In genomic region chr17:41308918-41309359, GRCh38 we compare ENCODE assay signal across 8 cellular contexts. TPM values are rescaled to one million over a fixed set of nuclear protein-coding genes. Genes with fewer than 3 reads are reported as not detected.
DNase-seq lines count a peak whose midpoint lies in the region; ATAC-seq and TF ChIP-seq lines count a peak whose summit lies in the region.

Gene KRTAP16-1, minus strand, starts transcription at chr17:41309309. Its CDS starts 56 bp downstream, at chr17:41309253.

- TF ChIP-seq CTCF in DOHH2 (IDR thresholded peaks at IDR 0.05; ENCODE audit: low read depth, low read length, poor library complexity, severe bottlenecking) (no peak), RWPE1 (conservative IDR thresholded peaks at IDR 0.05; ENCODE audit: low read depth) (no peak), neutrophil (IDR thresholded peaks at IDR 0.05) (no peak), esophagus muscularis mucosa (IDR thresholded peaks at IDR 0.05) (no peak), gastroesophageal sphincter (IDR thresholded peaks at IDR 0.05) (no peak)

- H3K27ac ChIP-seq in DOHH2 (ENCODE audit: low read depth, low read length) (peak within 1 kb of the TSS; percentile 91), RWPE1 (peak within 1 kb of the TSS; percentile 46), neutrophil (peak within 1 kb of the TSS; percentile 91), esophagus muscularis mucosa (replicated peaks in 1 of 4) (no peak within 1 kb of the TSS), gastroesophageal sphincter (no peak within 1 kb of the TSS)

- ATAC-seq in GM21786 (IDR thresholded peaks at IDR 0.05; ENCODE audit: unreplicated experiment) (no peak), gastroesophageal sphincter (no peak)

- no peaks in the 10 kb centered on the region for H3K9me2 ChIP-seq in DOHH2 (replicated peaks; ENCODE audit: control insufficient read depth, low read length)

- peaks cover 46% of the 10 kb centered on the region for H3K4me1 ChIP-seq in DOHH2 (ENCODE audit: control insufficient read depth, low read length)
- peaks cover 32 to 33% of the 10 kb centered on the region in 2 experiments for H3K4me1 ChIP-seq in neutrophil (ENCODE audit: control insufficient read depth in 1 of 2, insufficient read depth in 1 of 2, low read depth in 1 of 2, low read length in 1 of 2)
- H3K4me1 ChIP-seq in esophagus muscularis mucosa, result peaks cover 0 to 11% (median 9%) of the 10 kb centered on the region in 4 donors
- peaks cover 0 to 5% (median 0%) of the 10 kb centered on the region in 3 donors for H3K4me1 ChIP-seq in gastroesophageal sphincter

- WGBS in esophagus muscularis mucosa, result 69% methylated on average over 7 of the region's 7 CpGs
- 75% methylated on average over 1 of the region's 7 CpGs; no CpG with 5 or more reads in 1 of the 2 donors for WGBS in gastroesophageal sphincter (ENCODE audit: low coverage in 1 of 2), 2 donors

- H3K9me3 ChIP-seq in DOHH2 (ENCODE audit: control insufficient read depth, insufficient read depth, low read length), result no peaks in the 10 kb centered on the region
- H3K9me3 ChIP-seq in neutrophil, result no peaks in the 10 kb centered on the region
- no peaks in the 10 kb centered on the region for H3K9me3 ChIP-seq in esophagus muscularis mucosa
- H3K9me3 ChIP-seq in gastroesophageal sphincter, result no peaks in the 10 kb centered on the region

- no peak for TF ChIP-seq POLR2A in esophagus muscularis mucosa (IDR thresholded peaks at IDR 0.05; ENCODE audit: low read depth)
- no peak for TF ChIP-seq POLR2A in gastroesophageal sphincter (IDR thresholded peaks at IDR 0.05)

- peaks cover 4% of the 10 kb centered on the region; the same call in 1 of the 2 replicates for H4K20me1 ChIP-seq in DOHH2 (ENCODE audit: control insufficient read depth, insufficient read depth, low read depth, low read length)

- POLR2A ChIA-PET in RWPE1 (lab: Yijun Ruan, JAX; ENCODE audit: low non-redundant PET), result no interaction called here

- no peaks in the 10 kb centered on the region for H3K79me2 ChIP-seq in DOHH2 (ENCODE audit: control insufficient read depth, low read length)

- H3F3A ChIP-seq in DOHH2 (ENCODE audit: control insufficient read depth, insufficient read depth), result peaks cover 20% of the 10 kb centered on the region

- H3K4me3 ChIP-seq in DOHH2 (ENCODE audit: low read length), result peak within 1 kb of the TSS; percentile 48
- peak within 1 kb of the TSS; percentile 68 to 69 for H3K4me3 ChIP-seq in neutrophil (ENCODE audit: low read depth in 1 of 2, low read length in 1 of 2)
- H3K4me3 ChIP-seq in esophagus muscularis mucosa, result no peak within 1 kb of the TSS
- H3K4me3 ChIP-seq in gastroesophageal sphincter, result no peak within 1 kb of the TSS

- TF ChIP-seq EP300 in esophagus muscularis mucosa (IDR thresholded peaks at IDR 0.05) (no peak), gastroesophageal sphincter (IDR thresholded peaks at IDR 0.05) (no peak)

- no peaks in the 10 kb centered on the region for H3K36me3 ChIP-seq in DOHH2 (ENCODE audit: control insufficient read depth, low read length)
- no peaks in the 10 kb centered on the region for H3K36me3 ChIP-seq in neutrophil
- H3K36me3 ChIP-seq in esophagus muscularis mucosa, result no peaks in the 10 kb centered on the region
- no peaks in the 10 kb centered on the region for H3K36me3 ChIP-seq in gastroesophageal sphincter

- DNase-seq in RWPE1 (ENCODE audit: low spot score), result no peak
- peak; percentile 77 for DNase-seq in activated effector memory CD4-positive, alpha-beta T cell treated with anti-CD3 and anti-CD28 coated beads, Interleukin-2, amount 50 U/mL, for 16 hours
- no peak for DNase-seq in esophagus muscularis mucosa (ENCODE audit: extremely low spot score)
- DNase-seq in COLO829 (ENCODE audit: low spot score), result no peak

- H3K27me3 ChIP-seq in DOHH2 (ENCODE audit: control insufficient read depth, low read length) (no peaks in the 10 kb centered on the region), neutrophil (no peaks in the 10 kb centered on the region), esophagus muscularis mucosa (peaks cover 0 to 4% (median 0%) of the 10 kb centered on the region in 4 donors), gastroesophageal sphincter (peaks cover 25% of the 10 kb centered on the region)

- peak within 1 kb of the TSS; percentile 66 for H3K4me2 ChIP-seq in DOHH2 (ENCODE audit: low read length)

- CTCF ChIA-PET in RWPE1 (lab: Yijun Ruan, JAX), result interaction anchor here (1.0 to 1.5 kb wide), 2 partner anchors 13 to 20 kb away, joined by 3 to 7 read pairs; no protein-coding TSS in a partner anchor

- intact Hi-C loops in esophagus muscularis mucosa (cut with DNase I), result no loop called here

RNA-seq across cellular contexts. Expression of gene KRTAP16-1, which starts in this region (rescaled TPM):
- total RNA-seq in esophagus muscularis mucosa (not detected), gastroesophageal sphincter (not detected)

Comparison
In these comparisons a context has a peak if more than half of its experiments do, and no peak if none do; other contexts are left out.
1. H3K27ac ChIP-seq: peak in DOHH2 (single experiment), RWPE1 (single experiment) and neutrophil (single experiment); none in esophagus muscularis mucosa (0 of 4) and gastroesophageal sphincter (0 of 4).
2. H3K4me3 ChIP-seq: peak in DOHH2 (single experiment) and neutrophil (2 of 2); none in esophagus muscularis mucosa (0 of 4) and gastroesophageal sphincter (0 of 2).